Comparison of ENCODE assay signal across 10 cellular contexts in the genomic region with DNA sequence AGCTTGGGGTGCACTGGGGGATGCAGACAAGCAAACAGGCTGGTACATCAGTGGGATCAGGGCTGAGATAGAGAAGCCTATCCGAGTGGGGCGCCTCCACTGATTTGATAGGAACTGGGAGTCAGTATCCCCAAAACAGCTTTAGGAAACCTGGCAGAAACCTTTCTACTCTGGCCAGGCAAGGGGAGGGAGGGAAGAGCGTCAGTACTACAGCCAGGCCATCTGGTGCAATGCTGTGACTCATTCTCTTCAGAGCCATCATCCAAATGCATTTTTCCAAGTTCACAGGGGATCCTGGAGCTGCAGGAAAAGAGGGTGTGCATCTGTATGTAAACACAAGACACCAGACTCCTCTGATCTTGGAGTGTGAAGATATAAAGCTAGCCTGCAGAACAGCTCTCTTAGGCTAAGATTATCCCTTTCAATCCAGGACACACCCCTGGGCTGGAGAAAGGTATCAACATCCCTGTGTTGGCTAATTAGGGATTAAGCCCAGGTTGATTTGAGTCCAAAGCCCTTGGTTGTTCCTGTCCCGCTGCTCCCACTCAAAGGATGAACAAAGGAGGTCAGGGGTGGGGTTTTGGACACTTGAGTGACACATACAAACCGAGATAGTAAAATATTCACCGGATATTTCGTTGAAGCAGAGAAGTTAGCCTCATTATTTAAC. TPM values are rescaled to one million over a fixed set of nuclear protein-coding genes. Genes with fewer than 3 reads are reported as not detected.
DNase-seq lines count a peak whose midpoint lies in the region; ATAC-seq, FAIRE-seq and TF ChIP-seq lines count a peak whose summit lies in the region.
"Had no signal": no experiment of that assay in that cellular context is flagged by ENCODE, and none has a peak within 500 bp of the region (broad histone marks: within the 10 kb centered on the region; RNA-seq: fewer than 3 reads in every experiment).

No MANE protein-coding gene starts in this region.

- no peaks in the 10 kb centered on the region for H3K4me1 Mint-ChIP-seq in type B pancreatic cell (ENCODE audit: unreplicated experiment)

- H3K27me3 Mint-ChIP-seq in type B pancreatic cell = peaks cover 3% of the 10 kb centered on the region

- no peak overlapping the region for H3K27ac Mint-ChIP-seq in type B pancreatic cell

- in situ Hi-C loops in astrocyte of the cerebellum (cut with HindIII; ENCODE audit: low sequenced_read_pairs) = no loop called here

- TF ChIP-seq CTCF in HFF-Myc (IDR thresholded peaks at IDR 0.05; ENCODE audit: low read depth, low read length, missing control alignments) (no peak), astrocyte of the cerebellum (IDR thresholded peaks at IDR 0.05; ENCODE audit: low read depth, low read length, missing control alignments) (no peak), type B pancreatic cell (conservative IDR thresholded peaks at IDR 0.05) (no peak)

- intact Hi-C loops in cardiac septum (cut with DNase I) = no loop called here

- no peak for ATAC-seq in GM19463 (IDR thresholded peaks at IDR 0.05; ENCODE audit: unreplicated experiment)

- no peak for FAIRE-seq in frontal cortex (lab: Jason Lieb, UNC)
- FAIRE-seq: TTC549 had no signal

- no peak overlapping the region for H3K4me3 ChIP-seq in HFF-Myc (replicated peaks; ENCODE audit: low read depth, low read length)
- H3K4me3 ChIP-seq in astrocyte of the cerebellum (ENCODE audit: low read depth, low read length) = no peak overlapping the region

- H3K4me3 Mint-ChIP-seq in type B pancreatic cell = no peak overlapping the region

- DNase-seq in HFF-Myc (ENCODE audit: extremely low read depth, low read depth) = peak; percentile 84
- DNase-seq in astrocyte of the cerebellum (ENCODE audit: low read depth) = peak; percentile 79
- peak; percentile 46 for DNase-seq in cardiac septum (ENCODE audit: low spot score)
- peak; percentile 18 for DNase-seq in type B pancreatic cell (ENCODE audit: extremely low spot score, unreplicated experiment)
- no peak for DNase-seq in NCI-H345 treated with DMSO at 0.1 percent for 48 hours (lab: John Stamatoyannopoulos, UW; ENCODE audit: unreplicated experiment)
- DNase-seq in LoVo (ENCODE audit: low spot score) = no peak
- DNase-seq in frontal cortex (ENCODE audit: low spot score in 2 of 2) = no peak
- DNase-seq: activated gamma-delta T cell treated with Interleukin-2 at 50 U/mL for 16 hours had no signal

- H3K36me3 Mint-ChIP-seq in type B pancreatic cell = no peaks in the 10 kb centered on the region

- no peaks in the 10 kb centered on the region for H3K9me3 Mint-ChIP-seq in type B pancreatic cell

RNA-seq across cellular contexts. Expression of a gene that starts 9.3 kb away (rescaled TPM):
- 1.3 TPM for total RNA-seq in cardiac septum
- 0.17 TPM in 1 of 2 replicates, not detected in the other for total RNA-seq in type B pancreatic cell (ENCODE audit: low replicate concordance)
- 2.0 TPM for total RNA-seq in frontal cortex

Comparison
In these comparisons a context has a peak if more than half of its experiments do, and no peak if none do; other contexts are left out.
1. DNase-seq: peak in HFF-Myc (single experiment), astrocyte of the cerebellum (single experiment), cardiac septum (single experiment) and type B pancreatic cell (single experiment); none in NCI-H345 treated with DMSO at 0.1 percent for 48 hours (single experiment), LoVo (single experiment) and frontal cortex (0 of 2).